In the genomic region with DNA sequence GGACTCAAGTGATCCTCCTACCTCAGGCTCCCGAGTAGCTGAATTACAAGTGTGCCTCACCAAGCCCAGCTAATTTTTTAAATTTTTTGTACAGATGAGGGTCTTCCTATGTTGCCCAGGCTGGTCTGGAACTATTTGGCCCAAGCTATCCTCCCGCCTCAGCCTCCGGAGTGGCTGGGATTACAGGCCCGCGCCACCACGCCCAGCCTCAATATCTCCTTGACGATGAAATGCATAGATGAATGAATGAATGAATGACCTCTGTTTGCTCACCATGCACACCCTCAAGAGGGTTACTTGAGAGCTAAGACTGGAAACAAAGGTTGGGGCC, we compare ENCODE assay signal across 8 cellular contexts. TPM values are rescaled to one million over a fixed set of nuclear protein-coding genes. Genes with fewer than 3 reads are reported as not detected.
DNase-seq lines count a peak whose midpoint lies in the region; ATAC-seq and TF ChIP-seq lines count a peak whose summit lies in the region.

No MANE protein-coding gene starts in this region.

- H3K9me3 Mint-ChIP-seq in activated T-cell treated with anti-CD3 and anti-CD28 coated beads, Interleukin-2, amount 50 U/mL, for 72 hours = no peaks in the 10 kb centered on the region
- no peaks in the 10 kb centered on the region for H3K9me3 Mint-ChIP-seq in activated CD4-positive, alpha-beta memory T cell treated with anti-CD3 and anti-CD28 coated beads, Interleukin-2, amount 10 ng/mL, durations not matched to agents 7 days and 5 days

- POLR2A ChIA-PET in activated CD4-positive, alpha-beta memory T cell treated with anti-CD3 and anti-CD28 coated beads, Interleukin-2, amount 10 ng/mL, durations not matched to agents 7 days and 5 days (lab: Charles Lee) = interaction anchor here (0.7 to 4.3 kb wide), 16 partner anchors 10 to 492 kb away, joined by 3 to 41 read pairs (median 6); a partner anchor contains a TSS

- intact Hi-C loops in lower lobe of right lung (cut with DNase I) = no loop called here

- no peak for ATAC-seq in activated T-cell treated with anti-CD3 and anti-CD28 coated beads, Interleukin-2, amount 50 U/mL, for 72 hours (replicated peaks in 1 of 2)
- ATAC-seq in lower lobe of right lung (no peak), HG03135 (IDR thresholded peaks at IDR 0.05; ENCODE audit: unreplicated experiment) (no peak)

- TF ChIP-seq POLR2A in suprapubic skin (IDR thresholded peaks at IDR 0.05) = no peak

- no peaks in the 10 kb centered on the region for H3K27me3 Mint-ChIP-seq in activated T-cell treated with anti-CD3 and anti-CD28 coated beads, Interleukin-2, amount 50 U/mL, for 72 hours (ENCODE audit: low read depth)
- peaks cover 3% of the 10 kb centered on the region for H3K27me3 Mint-ChIP-seq in activated CD4-positive, alpha-beta memory T cell treated with anti-CD3 and anti-CD28 coated beads, Interleukin-2, amount 10 ng/mL, durations not matched to agents 7 days and 5 days

- no peaks in the 10 kb centered on the region for H3K36me3 ChIP-seq in lower lobe of right lung
- no peaks in the 10 kb centered on the region for H3K36me3 ChIP-seq in suprapubic skin

- H3K4me3 ChIP-seq in lower lobe of right lung (peak overlapping the region; percentile 99), suprapubic skin (peak overlapping the region; percentile 69)

- H3K9me3 ChIP-seq in lower lobe of right lung (no peaks in the 10 kb centered on the region), suprapubic skin (no peaks in the 10 kb centered on the region)

- DNase-seq in activated T-cell treated with anti-CD3 and anti-CD28 coated beads, Interleukin-2, amount 50 U/mL, for 72 hours = no peak
- DNase-seq in activated T-cell treated with anti-CD3 and anti-CD28 coated beads for 4 hours (no peak), lower lobe of right lung (no peak), suprapubic skin (ENCODE audit: low spot score in 2 of 2) (no peak), mucosa of gallbladder (ENCODE audit: low spot score) (no peak), NCI-H1105 (lab: John Stamatoyannopoulos, UW) (no peak)
- no peak for DNase-seq in activated CD4-positive, alpha-beta memory T cell treated with anti-CD3 and anti-CD28 coated beads, Interleukin-2, amount 10 ng/mL, durations not matched to agents 7 days and 5 days

- H3K27me3 ChIP-seq in lower lobe of right lung (ENCODE audit: low read depth) (no peaks in the 10 kb centered on the region), suprapubic skin (no peaks in the 10 kb centered on the region)

- TF ChIP-seq CTCF in lower lobe of right lung (IDR thresholded peaks at IDR 0.05) (no peak), suprapubic skin (IDR thresholded peaks at IDR 0.05) (no peak)

- peaks cover 3 to 5% of the 10 kb centered on the region in 2 donors for H3K36me3 Mint-ChIP-seq in activated T-cell treated with anti-CD3 and anti-CD28 coated beads, Interleukin-2, amount 50 U/mL, for 72 hours (ENCODE audit: insufficient read depth in 2 of 2)
- peaks cover 18% of the 10 kb centered on the region for H3K36me3 Mint-ChIP-seq in activated CD4-positive, alpha-beta memory T cell treated with anti-CD3 and anti-CD28 coated beads, Interleukin-2, amount 10 ng/mL, durations not matched to agents 7 days and 5 days (ENCODE audit: low read depth)

- H3K27ac Mint-ChIP-seq in activated T-cell treated with anti-CD3 and anti-CD28 coated beads, Interleukin-2, amount 50 U/mL, for 72 hours = no peak overlapping the region
- H3K27ac Mint-ChIP-seq in activated CD4-positive, alpha-beta memory T cell treated with anti-CD3 and anti-CD28 coated beads, Interleukin-2, amount 10 ng/mL, durations not matched to agents 7 days and 5 days = peak overlapping the region; percentile 43

- no peak for TF ChIP-seq EP300 in suprapubic skin (IDR thresholded peaks at IDR 0.05)

- H3K4me1 ChIP-seq in lower lobe of right lung (peaks cover 49% of the 10 kb centered on the region), suprapubic skin (peaks cover 31% of the 10 kb centered on the region)

- H3K4me3 Mint-ChIP-seq in activated T-cell treated with anti-CD3 and anti-CD28 coated beads, Interleukin-2, amount 50 U/mL, for 72 hours = peak overlapping the region; percentile 68 to 76
- H3K4me3 Mint-ChIP-seq in activated CD4-positive, alpha-beta memory T cell treated with anti-CD3 and anti-CD28 coated beads, Interleukin-2, amount 10 ng/mL, durations not matched to agents 7 days and 5 days = peak overlapping the region; percentile 31

- WGBS in suprapubic skin = 26% methylated on average over 7 of the region's 7 CpGs

- CTCF ChIA-PET in activated CD4-positive, alpha-beta memory T cell treated with anti-CD3 and anti-CD28 coated beads, Interleukin-2, amount 10 ng/mL, durations not matched to agents 7 days and 5 days (lab: Charles Lee) = interaction anchor here (0.6 to 4.0 kb wide), 9 partner anchors 17 to 325 kb away, joined by 3 to 39 read pairs (median 4); a partner anchor contains a TSS

- H3K27ac ChIP-seq in lower lobe of right lung = no peak overlapping the region
- H3K27ac ChIP-seq in suprapubic skin = no peak overlapping the region

- H3K4me1 Mint-ChIP-seq in activated T-cell treated with anti-CD3 and anti-CD28 coated beads, Interleukin-2, amount 50 U/mL, for 72 hours (ENCODE audit: low read depth) = peaks cover 22% of the 10 kb centered on the region
- H3K4me1 Mint-ChIP-seq in activated CD4-positive, alpha-beta memory T cell treated with anti-CD3 and anti-CD28 coated beads, Interleukin-2, amount 10 ng/mL, durations not matched to agents 7 days and 5 days = peaks cover 24% of the 10 kb centered on the region

RNA-seq across cellular contexts. Expression of a gene that starts 14.9 kb away (rescaled TPM):
- total RNA-seq in activated T-cell treated with anti-CD3 and anti-CD28 coated beads, Interleukin-2, amount 50 U/mL, for 72 hours = not detected
- not detected for total RNA-seq in activated CD4-positive, alpha-beta memory T cell treated with anti-CD3 and anti-CD28 coated beads, Interleukin-2, amount 10 ng/mL, durations not matched to agents 7 days and 5 days
- 36.9 TPM for total RNA-seq in lower lobe of right lung
- total RNA-seq in suprapubic skin = 10 to 100 TPM; 28.9 to 65.9 (median 59.1) TPM
- 88.3 TPM for total RNA-seq in mucosa of gallbladder

RNA-seq across cellular contexts. Expression of a gene that starts 23.4 kb away (rescaled TPM):
- 100 to 1,000 TPM; 131 to 148 TPM for total RNA-seq in activated T-cell treated with anti-CD3 and anti-CD28 coated beads, Interleukin-2, amount 50 U/mL, for 72 hours
- total RNA-seq in activated CD4-positive, alpha-beta memory T cell treated with anti-CD3 and anti-CD28 coated beads, Interleukin-2, amount 10 ng/mL, durations not matched to agents 7 days and 5 days = 100 to 1,000 TPM; 147 to 152 TPM
- total RNA-seq in lower lobe of right lung = 256 TPM
- 100 to 1,000 TPM in 1 of 4 donors, 10 to 100 TPM in 3; 59.1 to 108 (median 94.5) TPM for total RNA-seq in suprapubic skin
- total RNA-seq in mucosa of gallbladder = 223 TPM

RNA-seq across cellular contexts. Expression of a gene that starts 33.2 kb away (rescaled TPM):
- 10 to 100 TPM; 69.6 to 72.8 TPM for total RNA-seq in activated T-cell treated with anti-CD3 and anti-CD28 coated beads, Interleukin-2, amount 50 U/mL, for 72 hours
- 10 to 100 TPM; 85.4 to 89.4 TPM for total RNA-seq in activated CD4-positive, alpha-beta memory T cell treated with anti-CD3 and anti-CD28 coated beads, Interleukin-2, amount 10 ng/mL, durations not matched to agents 7 days and 5 days
- total RNA-seq in lower lobe of right lung (13.1 TPM), suprapubic skin (10 to 100 TPM in 2 of 4 donors, 1 to 10 TPM in 2; 8.9 to 11.6 (median 10.3) TPM), mucosa of gallbladder (6.2 TPM)

RNA-seq across cellular contexts. Expression of a gene that starts 36.2 kb away (rescaled TPM):
- total RNA-seq in activated T-cell treated with anti-CD3 and anti-CD28 coated beads, Interleukin-2, amount 50 U/mL, for 72 hours = 10 to 100 TPM; 48.4 to 61.7 TPM
- total RNA-seq in activated CD4-positive, alpha-beta memory T cell treated with anti-CD3 and anti-CD28 coated beads, Interleukin-2, amount 10 ng/mL, durations not matched to agents 7 days and 5 days = 10 to 100 TPM; 45.5 TPM
- total RNA-seq in lower lobe of right lung (25.2 TPM), suprapubic skin (10 to 100 TPM; 19.1 to 46.9 (median 24.5) TPM), mucosa of gallbladder (21.1 TPM)

RNA-seq across cellular contexts. Expression of a gene that starts 52.2 kb away (rescaled TPM):
- total RNA-seq in activated T-cell treated with anti-CD3 and anti-CD28 coated beads, Interleukin-2, amount 50 U/mL, for 72 hours = 100 to 1,000 TPM; 297 to 311 TPM
- 100 to 1,000 TPM; 301 to 324 TPM for total RNA-seq in activated CD4-positive, alpha-beta memory T cell treated with anti-CD3 and anti-CD28 coated beads, Interleukin-2, amount 10 ng/mL, durations not matched to agents 7 days and 5 days
- total RNA-seq in lower lobe of right lung (175 TPM), suprapubic skin (100 to 1,000 TPM; 114 to 280 (median 132) TPM), mucosa of gallbladder (162 TPM)

Comparison
In these comparisons a context has a peak if more than half of its experiments do, and no peak if none do; other contexts are left out.
1. RNA of a gene that starts 14.9 kb away (total RNA-seq): 88.3 TPM in mucosa of gallbladder (single experiment), 28.9 to 65.9 TPM in suprapubic skin and 36.9 TPM in lower lobe of right lung (single experiment); not detected in activated CD4-positive, alpha-beta memory T cell treated with anti-CD3 and anti-CD28 coated beads, Interleukin-2, amount 10 ng/mL, durations not matched to agents 7 days and 5 days and not detected in activated T-cell treated with anti-CD3 and anti-CD28 coated beads, Interleukin-2, amount 50 U/mL, for 72 hours; every median in the first group is over 10 times any median in the second.